In genomic region chr10:133274751-133275682, GRCh38 we compare ENCODE assay signal across 7 cellular contexts. TPM values are rescaled to one million over a fixed set of nuclear protein-coding genes. Genes with fewer than 3 reads are reported as not detected.
A peak's percentile ranks its signal among the peaks of the same experiment; 100 is the strongest.
DNase-seq lines count a peak whose midpoint lies in the region; ATAC-seq, FAIRE-seq and TF ChIP-seq lines count a peak whose summit lies in the region.

No MANE protein-coding gene starts in this region.

- peak; percentile 18 to 29; a peak in 1 of 4 replicates for TF ChIP-seq EP300 in GM12878 (IDR thresholded peaks at IDR 0.05; ENCODE audit: borderline replicate concordance in 1 of 2, control insufficient read depth in 1 of 2, low read depth in 2 of 2, low read length in 2 of 2)

- H3K9ac ChIP-seq in GM12878 (ENCODE audit: control insufficient read depth, insufficient read depth, low read length): peak overlapping the region; percentile 92

- TF ChIP-seq CTCF in GM12878 (IDR thresholded peaks at IDR 0.05 in 2 of 3, conservative IDR thresholded peaks at IDR 0.05 in 1 of 3; ENCODE audit: control insufficient read depth in 2 of 3, extremely low read depth in 1 of 3, insufficient read depth in 1 of 3, low read depth in 3 of 3, low read length in 3 of 3) (peak in 1 of 3 experiments; percentile 11; a peak in 1 of 6 replicates), osteocyte (IDR thresholded peaks at IDR 0.05) (no peak)

- no peaks in the 10 kb centered on the region for H3K9me3 ChIP-seq in T-helper 17 cell (ENCODE audit: control insufficient read depth, low read length, poor library complexity, severe bottlenecking)
- no peaks in the 10 kb centered on the region for H3K9me3 ChIP-seq in GM12878 (replicated peaks; ENCODE audit: control insufficient read depth, insufficient read depth, low read length)

- H3K27me3 ChIP-seq in GM12878 (replicated peaks in 1 of 2; ENCODE audit: control insufficient read depth in 2 of 2, insufficient read depth in 2 of 2, low read length in 1 of 2): no peaks in the 10 kb centered on the region

- no peaks in the 10 kb centered on the region for H3K9me3 Mint-ChIP-seq in osteocyte (ENCODE audit: unreplicated experiment)

- peak; percentile 41 for ATAC-seq in HG03097 (IDR thresholded peaks at IDR 0.05; ENCODE audit: low FRiP score, unreplicated experiment)
- ATAC-seq in T-helper 17 cell: peak; percentile 78
- peak; percentile 69 for ATAC-seq in GM12878

- H3K36me3 ChIP-seq in GM12878 (ENCODE audit: control insufficient read depth in 2 of 2, insufficient read depth in 2 of 2, low read length in 1 of 2): peaks cover 5 to 28% of the 10 kb centered on the region in 2 experiments

- peaks cover 23% of the 10 kb centered on the region for H3K79me2 ChIP-seq in GM12878 (ENCODE audit: control insufficient read depth, insufficient read depth, low read length)

- H3K27ac ChIP-seq in GM12878 (ENCODE audit: control insufficient read depth, insufficient read depth): peak overlapping the region; percentile 96

- POLR2A ChIA-PET in GM12878 (lab: Charles Lee): interaction anchor here (0.5 to 1.5 kb wide), 5 partner anchors 9 to 116 kb away, joined by 3 to 7 read pairs (median 5); no protein-coding TSS in a partner anchor

- H4K20me1 ChIP-seq in GM12878 (ENCODE audit: control insufficient read depth, insufficient read depth): no peaks in the 10 kb centered on the region; the same call in 1 of the 2 replicates

- no TSS peak for BruUV-seq in GM12878 (replicated peaks; lab: Mats Ljungman, UMichigan)

- CTCF ChIA-PET in GM12878 (lab: Yijun Ruan, JAX): interaction anchor here (1.0 to 3.2 kb wide), 7 partner anchors 11 to 129 kb away, joined by 4 to 15 read pairs (median 5); no protein-coding TSS in a partner anchor

- H3K4me1 Mint-ChIP-seq in T-helper 17 cell (peaks cover 24% of the 10 kb centered on the region), osteocyte (ENCODE audit: unreplicated experiment) (peaks cover 17% of the 10 kb centered on the region)

- peak overlapping the region; percentile 90 for H3K4me2 ChIP-seq in GM12878 (ENCODE audit: control insufficient read depth, insufficient read depth)

- H3K4me1 ChIP-seq in GM12878 (ENCODE audit: control insufficient read depth, insufficient read depth, low read length): peaks cover 33% of the 10 kb centered on the region

- intact Hi-C loops in GM12878 (cut with micrococcal nuclease; ENCODE audit: unreplicated experiment): loop anchor here (2.0 kb wide), 1 partner anchor 34 kb away; the partner anchor contains the start of genes TUBGCP2 and ZNF511

- no peak overlapping the region; the same call in none of the 2 replicates for H2AFZ ChIP-seq in GM12878 (ENCODE audit: control insufficient read depth, low read depth, low read length)

- DNase-seq in GM19238 (ENCODE audit: insufficient read length, low spot score): peak; percentile 92
- DNase-seq in T-helper 17 cell: peak; percentile 71 to 84 (median 74)
- peak; percentile 72 for DNase-seq in GM12878 (ENCODE audit: low read depth, low spot score)
- peak; percentile 81 for DNase-seq in stimulated activated CD4-positive, alpha-beta T cell treated with anti-CD3 and anti-CD28 coated beads, Interleukin-2, amount 100 ng/mL, for 4 hours (ENCODE audit: low read depth)
- DNase-seq in NCI-H1930 (lab: John Stamatoyannopoulos, UW): no peak
- no peak for DNase-seq in osteocyte (ENCODE audit: extremely low spot score, unreplicated experiment)

- H3K27me3 Mint-ChIP-seq in T-helper 17 cell (no peaks in the 10 kb centered on the region), osteocyte (ENCODE audit: unreplicated experiment) (no peaks in the 10 kb centered on the region)

- peak overlapping the region; percentile 95 for H3K4me3 Mint-ChIP-seq in T-helper 17 cell
- H3K4me3 Mint-ChIP-seq in osteocyte (ENCODE audit: unreplicated experiment): no peak overlapping the region

- RAD21 ChIA-PET in GM12878 (lab: Charles Lee; ENCODE audit: unreplicated experiment): interaction anchor here (1.2 to 2.4 kb wide), 5 partner anchors 14 to 131 kb away, joined by 3 to 9 read pairs (median 4); no protein-coding TSS in a partner anchor

- SMC1A ChIA-PET in GM12878 (lab: Charles Lee; ENCODE audit: uncharacterized antibody, unreplicated experiment): interaction anchor here (1.0 to 1.5 kb wide), 3 partner anchors 12 to 127 kb away, joined by 4 to 5 read pairs (median 4); no protein-coding TSS in a partner anchor

- H3K4me3 ChIP-seq in GM12878: peak overlapping the region; percentile 94

- peak overlapping the region; percentile 96 for H3K27ac Mint-ChIP-seq in T-helper 17 cell
- H3K27ac Mint-ChIP-seq in osteocyte (ENCODE audit: unreplicated experiment): no peak overlapping the region

- peak; percentile 68 for TF ChIP-seq POLR2A in GM12878 (IDR thresholded peaks at IDR 0.05; ENCODE audit: low read depth, low read length)

- in situ Hi-C loops in GM12878 (cut with MboI): no loop called here

- peak; percentile 90 for FAIRE-seq in GM12878 (lab: Jason Lieb, UNC)

- TF ChIP-seq RAD21 in GM12878 (IDR thresholded peaks at IDR 0.05; ENCODE audit: insufficient read depth, low read depth, low read length): no peak

- no peaks in the 10 kb centered on the region for H3K36me3 Mint-ChIP-seq in T-helper 17 cell (ENCODE audit: low read depth)
- H3K36me3 Mint-ChIP-seq in osteocyte (ENCODE audit: unreplicated experiment): no peaks in the 10 kb centered on the region

- WGBS in GM12878 (ENCODE audit: insufficient coverage, insufficient replicate concordance, low lambda C conversion rate, missing lambda C conversion rate): under 1% methylated on average over 24 of the region's 26 CpGs

RNA-seq across cellular contexts. Expression of gene ADAM8, which starts 1.7 kb away (rescaled TPM):
- total RNA-seq in T-helper 17 cell (100 to 1,000 TPM; 157 to 188 TPM), GM12878 (2014; rRNA removed) (31.6 and 37.4 TPM in 2 replicates), GM12878 (2014; rRNA removed; fragmentation: Illumina TruSeq; extraction: Trizol) (13.0 and 13.2 TPM in 2 replicates), GM12878 (2021) (86.1 and 92.7 TPM in 2 replicates), osteocyte (2.9 and 6.0 TPM in 2 replicates)
- 204 and 240 TPM in 2 replicates for total RNA-seq in GM12878 (2013; cell fraction: nucleolus; rRNA removed)
- polyA plus RNA-seq in GM12878 (2011; ENCODE audit: low read depth): 13.7 TPM
- polyA plus RNA-seq in GM12878 (2011; rRNA removed) (5.3 and 15.1 TPM in 2 replicates), GM12878 (2014; fragmentation: Illumina TruSeq; extraction: Trizol) (0.68 and 6.8 TPM in 2 replicates), GM12878 (2014; fragmentation: Nextera tagmentation; extraction: Ambion mirVana) (1 to 10 TPM in 1 of 2 experiments, under 1 TPM in 1; 0.37 to 2.3 TPM), GM12878 (2014; rRNA removed) (51.6 and 73.2 TPM in 2 replicates), GM12878 (2016; fragmentation: Nextera tagmentation; extraction: Ambion mirVana) (10 to 100 TPM; 28.4 to 34.1 TPM)
- polyA plus RNA-seq in GM12878 (2011; cell fraction: cytosol; rRNA removed): 20.0 and 33.8 TPM in 2 replicates
- 351 and 379 TPM in 2 replicates for polyA plus RNA-seq in GM12878 (2011; cell fraction: nucleus; rRNA removed)
- 44.0 and 54.6 TPM in 2 replicates for polyA plus RNA-seq in GM12878 (2012)
- polyA minus RNA-seq in GM12878 (2011; rRNA and poly(A)+ RNA removed): 14.7 and 35.3 TPM in 2 replicates
- 13.4 and 24.5 TPM in 2 replicates for polyA minus RNA-seq in GM12878 (2011; cell fraction: cytosol; rRNA and poly(A)+ RNA removed)
- polyA minus RNA-seq in GM12878 (2011; cell fraction: nucleus; rRNA and poly(A)+ RNA removed): 96.1 and 129 TPM in 2 replicates

RNA-seq across cellular contexts. Expression of gene TUBGCP2, which starts 33.7 kb away (rescaled TPM):
- 10 to 100 TPM; 73.6 to 75.4 TPM for total RNA-seq in T-helper 17 cell
- 76.6 and 91.2 TPM in 2 replicates for total RNA-seq in GM12878 (2013; cell fraction: nucleolus; rRNA removed)
- total RNA-seq in GM12878 (2014; rRNA removed): 38.5 TPM in 2 replicates
- 18.1 and 19.1 TPM in 2 replicates for total RNA-seq in GM12878 (2014; rRNA removed; fragmentation: Illumina TruSeq; extraction: Trizol)
- total RNA-seq in GM12878 (2021): 46.5 and 47.1 TPM in 2 replicates
- 12.8 TPM for polyA plus RNA-seq in GM12878 (2011; ENCODE audit: low read depth)
- 23.7 and 35.8 TPM in 2 replicates for polyA plus RNA-seq in GM12878 (2011; rRNA removed)
- 29.0 and 35.1 TPM in 2 replicates for polyA plus RNA-seq in GM12878 (2011; cell fraction: cytosol; rRNA removed)
- 82.0 and 82.5 TPM in 2 replicates for polyA plus RNA-seq in GM12878 (2011; cell fraction: nucleus; rRNA removed)
- 25.1 and 31.7 TPM in 2 replicates for polyA plus RNA-seq in GM12878 (2012)
- 16.0 and 26.6 TPM in 2 replicates for polyA plus RNA-seq in GM12878 (2014; fragmentation: Illumina TruSeq; extraction: Trizol)
- polyA plus RNA-seq in GM12878 (2014; fragmentation: Nextera tagmentation; extraction: Ambion mirVana): 10 to 100 TPM in 1 of 2 experiments, 1 to 10 TPM in 1; 4.8 to 11.6 TPM
- 33.6 and 36.2 TPM in 2 replicates for polyA plus RNA-seq in GM12878 (2014; rRNA removed)
- 10 to 100 TPM; 36.4 to 37.7 TPM for polyA plus RNA-seq in GM12878 (2016; fragmentation: Nextera tagmentation; extraction: Ambion mirVana)
- 37.1 and 46.2 TPM in 2 replicates for polyA minus RNA-seq in GM12878 (2011; rRNA and poly(A)+ RNA removed)
- 14.8 and 16.3 TPM in 2 replicates for polyA minus RNA-seq in GM12878 (2011; cell fraction: cytosol; rRNA and poly(A)+ RNA removed)
- 24.7 and 47.1 TPM in 2 replicates for polyA minus RNA-seq in GM12878 (2011; cell fraction: nucleus; rRNA and poly(A)+ RNA removed)
- total RNA-seq in osteocyte: 67.2 and 75.2 TPM in 2 replicates

RNA-seq across cellular contexts. Expression of gene ZNF511, which starts 33.7 kb away (rescaled TPM):
- total RNA-seq in T-helper 17 cell (10 to 100 TPM; 28.1 to 33.2 TPM), GM12878 (2014; rRNA removed) (21.0 and 21.3 TPM in 2 replicates), GM12878 (2014; rRNA removed; fragmentation: Illumina TruSeq; extraction: Trizol) (29.8 and 30.3 TPM in 2 replicates), GM12878 (2021) (50.3 and 57.1 TPM in 2 replicates), osteocyte (35.1 and 39.1 TPM in 2 replicates)
- total RNA-seq in GM12878 (2013; cell fraction: nucleolus; rRNA removed): 9.7 and 10.0 TPM in 2 replicates
- polyA plus RNA-seq in GM12878 (2011; ENCODE audit: low read depth): 17.8 TPM
- polyA plus RNA-seq in GM12878 (2011; rRNA removed) (24.8 and 32.1 TPM in 2 replicates), GM12878 (2014; fragmentation: Illumina TruSeq; extraction: Trizol) (12.0 and 31.8 TPM in 2 replicates), GM12878 (2014; fragmentation: Nextera tagmentation; extraction: Ambion mirVana) (1 to 10 TPM in 1 of 2 experiments, under 1 TPM in 1; 0.58 to 6.0 TPM), GM12878 (2014; rRNA removed) (49.0 and 54.9 TPM in 2 replicates), GM12878 (2016; fragmentation: Nextera tagmentation; extraction: Ambion mirVana) (100 to 1,000 TPM; 110 TPM)
- polyA plus RNA-seq in GM12878 (2011; cell fraction: cytosol; rRNA removed): 24.5 and 38.8 TPM in 2 replicates
- 38.0 and 47.4 TPM in 2 replicates for polyA plus RNA-seq in GM12878 (2011; cell fraction: nucleus; rRNA removed)
- polyA plus RNA-seq in GM12878 (2012): 23.5 and 30.3 TPM in 2 replicates
- 22.6 and 25.5 TPM in 2 replicates for polyA minus RNA-seq in GM12878 (2011; rRNA and poly(A)+ RNA removed)
- polyA minus RNA-seq in GM12878 (2011; cell fraction: cytosol; rRNA and poly(A)+ RNA removed): 10.1 and 12.4 TPM in 2 replicates
- polyA minus RNA-seq in GM12878 (2011; cell fraction: nucleus; rRNA and poly(A)+ RNA removed): 5.6 and 10.1 TPM in 2 replicates

RNA-seq across cellular contexts. Expression of gene VENTX, which starts 37.4 kb away (rescaled TPM):
- total RNA-seq in T-helper 17 cell (under 1 TPM; 0.21 to 0.52 TPM), GM12878 (2014; rRNA removed) (not detected in 2 replicates), GM12878 (2014; rRNA removed; fragmentation: Illumina TruSeq; extraction: Trizol) (not detected in 2 replicates), GM12878 (2021) (not detected in 2 replicates), osteocyte (not detected in 2 replicates)
- not detected in 2 replicates for total RNA-seq in GM12878 (2013; cell fraction: nucleolus; rRNA removed)
- not detected for polyA plus RNA-seq in GM12878 (2011; ENCODE audit: low read depth)
- polyA plus RNA-seq in GM12878 (2011; rRNA removed) (not detected in 2 replicates), GM12878 (2014; fragmentation: Illumina TruSeq; extraction: Trizol) (not detected in 2 replicates), GM12878 (2014; fragmentation: Nextera tagmentation; extraction: Ambion mirVana) (not detected), GM12878 (2014; rRNA removed) (not detected in 2 replicates), GM12878 (2016; fragmentation: Nextera tagmentation; extraction: Ambion mirVana) (under 1 TPM in 1 of 2 experiments, not detected in 1; 0.05 TPM)
- not detected in 2 replicates for polyA plus RNA-seq in GM12878 (2011; cell fraction: cytosol; rRNA removed)
- not detected in 2 replicates for polyA plus RNA-seq in GM12878 (2011; cell fraction: nucleus; rRNA removed)
- not detected in 2 replicates for polyA plus RNA-seq in GM12878 (2012)
- polyA minus RNA-seq in GM12878 (2011; rRNA and poly(A)+ RNA removed): not detected in 2 replicates
- not detected in 2 replicates for polyA minus RNA-seq in GM12878 (2011; cell fraction: cytosol; rRNA and poly(A)+ RNA removed)
- not detected in 2 replicates for polyA minus RNA-seq in GM12878 (2011; cell fraction: nucleus; rRNA and poly(A)+ RNA removed)

RNA-seq across cellular contexts. Expression of gene UTF1, which starts 45.0 kb away (rescaled TPM):
- total RNA-seq in T-helper 17 cell (not detected), GM12878 (2014; rRNA removed) (not detected in 2 replicates), GM12878 (2014; rRNA removed; fragmentation: Illumina TruSeq; extraction: Trizol) (not detected in 2 replicates), GM12878 (2021) (not detected in 2 replicates), osteocyte (not detected in 2 replicates)
- not detected in 2 replicates for total RNA-seq in GM12878 (2013; cell fraction: nucleolus; rRNA removed)
- not detected for polyA plus RNA-seq in GM12878 (2011; ENCODE audit: low read depth)
- polyA plus RNA-seq in GM12878 (2011; rRNA removed) (not detected in 2 replicates), GM12878 (2014; fragmentation: Illumina TruSeq; extraction: Trizol) (not detected in 2 replicates), GM12878 (2014; fragmentation: Nextera tagmentation; extraction: Ambion mirVana) (not detected), GM12878 (2014; rRNA removed) (not detected in 2 replicates), GM12878 (2016; fragmentation: Nextera tagmentation; extraction: Ambion mirVana) (not detected)
- not detected in 2 replicates for polyA plus RNA-seq in GM12878 (2011; cell fraction: cytosol; rRNA removed)
- not detected in 2 replicates for polyA plus RNA-seq in GM12878 (2011; cell fraction: nucleus; rRNA removed)
- not detected in 2 replicates for polyA plus RNA-seq in GM12878 (2012)
- polyA minus RNA-seq in GM12878 (2011; rRNA and poly(A)+ RNA removed): not detected in 2 replicates
- polyA minus RNA-seq in GM12878 (2011; cell fraction: cytosol; rRNA and poly(A)+ RNA removed): not detected in 2 replicates
- polyA minus RNA-seq in GM12878 (2011; cell fraction: nucleus; rRNA and poly(A)+ RNA removed): not detected in 2 replicates

Comparison
In these comparisons a context has a peak if more than half of its experiments do, and no peak if none do; other contexts are left out.
1. DNase-seq: peak in GM19238 (single experiment), T-helper 17 cell (3 of 3), GM12878 (single experiment) and stimulated activated CD4-positive, alpha-beta T cell treated with anti-CD3 and anti-CD28 coated beads, Interleukin-2, amount 100 ng/mL, for 4 hours (single experiment); none in NCI-H1930 (0 of 2) and osteocyte (single experiment).
2. Peak in every context shown above with its lines, with median percentiles within 50 percentile points of each other: ATAC-seq.